In genomic region chr16:30445408-30446202, GRCh38 we compare ENCODE assay signal across 1 cellular context.
TF ChIP-seq lines count a peak whose summit lies in the region.

Gene SEPHS2 (minus strand): TSS chr16:30445874. CDS start chr16:30445727, 147 bp downstream.

TF ChIP-seq in K562, 482 proteins besides CTCF, POLR2A, EP300 and RAD21 (continued from another document and continues in another):
- TF ChIP-seq CHAMP1 (IDR thresholded peaks at IDR 0.05) (no peak), FOXO4 (CRISPR knock-in tag; IDR thresholded peaks at IDR 0.05) (no peak), ZFP91 (CRISPR knock-in tag; IDR thresholded peaks at IDR 0.05) (peak; percentile 70; the same call in 1 of the 2 replicates), GTF2A2 (tag; IDR thresholded peaks at IDR 0.05) (peak; percentile 95), POLR3G (IDR thresholded peaks at IDR 0.05; ENCODE audit: extremely low read depth, insufficient read length, insufficient replicate concordance) (no peak), KLF10 (CRISPR knock-in tag; IDR thresholded peaks at IDR 0.05) (no peak), ATF3 (IDR thresholded peaks at IDR 0.05) (peak; percentile 74), ATF3 (CRISPR knock-in tag; conservative IDR thresholded peaks at IDR 0.05) (peak; percentile 46; the same call in 1 of the 2 replicates), EHMT2 (IDR thresholded peaks at IDR 0.05) (0 out of 2 replicates have a peak, but pooled peaks have one; percentile 56), LEF1 (IDR thresholded peaks at IDR 0.05) (peak; percentile 70; the same call in 1 of the 2 replicates), FOXK1 (CRISPR knock-in tag; IDR thresholded peaks at IDR 0.05; ENCODE audit: borderline replicate concordance) (peak; percentile 91; the same call in 1 of the 2 replicates), NFIC (IDR thresholded peaks at IDR 0.05) (no peak), NR4A1 (CRISPR knock-in tag; IDR thresholded peaks at IDR 0.05) (no peak), NR4A1 (tag; IDR thresholded peaks at IDR 0.05) (peak; percentile 62; the same call in 1 of the 2 replicates), CBX5 (IDR thresholded peaks at IDR 0.05; ENCODE audit: borderline replicate concordance, low read depth) (no peak), RBM22 (IDR thresholded peaks at IDR 0.05; ENCODE audit: low read depth, low read length, poor library complexity, severe bottlenecking) (peak; percentile 94), HNRNPH1 (optimal IDR thresholded peaks at IDR 0.05; ENCODE audit: low read depth, low read length) (no peak), EP400 (IDR thresholded peaks at IDR 0.05) (peak; percentile 94), ZKSCAN3 (CRISPR knock-in tag; IDR thresholded peaks at IDR 0.05) (no peak), E2F5 (CRISPR knock-in tag; IDR thresholded peaks at IDR 0.05) (no peak), DMBX1 (CRISPR knock-in tag; IDR thresholded peaks at IDR 0.05; ENCODE audit: borderline replicate concordance) (peak; percentile 66; the same call in 1 of the 2 replicates), CAMTA2 (CRISPR knock-in tag; conservative IDR thresholded peaks at IDR 0.05) (no peak), THAP12 (CRISPR knock-in tag; IDR thresholded peaks at IDR 0.05) (no peak; the same call in 1 of the 2 replicates), BRF1 (IDR thresholded peaks at IDR 0.05; ENCODE audit: borderline replicate concordance, extremely low read depth, insufficient read length) (no peak), ATF7 (IDR thresholded peaks at IDR 0.05) (peak; percentile 80), KLF16 (IDR thresholded peaks at IDR 0.05) (no peak), LARP7 (IDR thresholded peaks at IDR 0.05) (no peak), HLTF (IDR thresholded peaks at IDR 0.05) (no peak), HDAC6 (IDR thresholded peaks at IDR 0.05; ENCODE audit: low read depth, low read length) (no peak), TBP (optimal IDR thresholded peaks at IDR 0.05; ENCODE audit: low read depth, low read length) (peak; percentile 99), ARID2 (IDR thresholded peaks at IDR 0.05) (no peak), TGIF2 (CRISPR knock-in tag; IDR thresholded peaks at IDR 0.05) (peak; percentile 77), SMAD1 (IDR thresholded peaks at IDR 0.05; ENCODE audit: low read depth, low read length, partially characterized antibody) (peak; percentile 85), FOS (IDR thresholded peaks at IDR 0.05; ENCODE audit: extremely low read depth, insufficient read length) (peak; percentile 90), ZNF239 (CRISPR knock-in tag; IDR thresholded peaks at IDR 0.05) (no peak), THAP7 (CRISPR knock-in tag; IDR thresholded peaks at IDR 0.05) (no peak), ATF1 (CRISPR knock-in tag; IDR thresholded peaks at IDR 0.05) (no peak), ATF1 (tag; IDR thresholded peaks at IDR 0.05) (peak; percentile 80), CBFB (CRISPR knock-in tag; IDR thresholded peaks at IDR 0.05) (no peak), MECOM (CRISPR knock-in tag; IDR thresholded peaks at IDR 0.05) (peak; percentile 60; the same call in 1 of the 2 replicates), HDAC3 (IDR thresholded peaks at IDR 0.05; ENCODE audit: borderline replicate concordance, partially characterized antibody) (peak; percentile 20), ZBTB8A (IDR thresholded peaks at IDR 0.05; ENCODE audit: partially characterized antibody) (no peak), BDP1 (IDR thresholded peaks at IDR 0.05; ENCODE audit: insufficient read depth, insufficient read length) (no peak), HSF4 (CRISPR knock-in tag; IDR thresholded peaks at IDR 0.05; ENCODE audit: borderline replicate concordance) (no peak), ZNF274 (IDR thresholded peaks at IDR 0.05; ENCODE audit: borderline replicate concordance, low read depth, low read length) (peak; percentile 52; the same call in 1 of the 2 replicates), FUS (optimal IDR thresholded peaks at IDR 0.05; ENCODE audit: low read depth, low read length) (peak; percentile 68), TCF15 (CRISPR knock-in tag; IDR thresholded peaks at IDR 0.05) (0 out of 2 replicates have a peak, but pooled peaks have one; percentile 7), RBFOX2 (IDR thresholded peaks at IDR 0.05; ENCODE audit: low read depth, low read length) (peak; percentile 100)
- TF ChIP-seq, protein P1, sequence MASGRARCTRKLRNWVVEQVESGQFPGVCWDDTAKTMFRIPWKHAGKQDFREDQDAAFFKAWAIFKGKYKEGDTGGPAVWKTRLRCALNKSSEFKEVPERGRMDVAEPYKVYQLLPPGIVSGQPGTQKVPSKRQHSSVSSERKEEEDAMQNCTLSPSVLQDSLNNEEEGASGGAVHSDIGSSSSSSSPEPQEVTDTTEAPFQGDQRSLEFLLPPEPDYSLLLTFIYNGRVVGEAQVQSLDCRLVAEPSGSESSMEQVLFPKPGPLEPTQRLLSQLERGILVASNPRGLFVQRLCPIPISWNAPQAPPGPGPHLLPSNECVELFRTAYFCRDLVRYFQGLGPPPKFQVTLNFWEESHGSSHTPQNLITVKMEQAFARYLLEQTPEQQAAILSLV (tag; IDR thresholded peaks at IDR 0.05) = 0 out of 2 replicates have a peak, but pooled peaks have one; percentile 48
- TF ChIP-seq, protein P2, sequence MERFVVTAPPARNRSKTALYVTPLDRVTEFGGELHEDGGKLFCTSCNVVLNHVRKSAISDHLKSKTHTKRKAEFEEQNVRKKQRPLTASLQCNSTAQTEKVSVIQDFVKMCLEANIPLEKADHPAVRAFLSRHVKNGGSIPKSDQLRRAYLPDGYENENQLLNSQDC (CRISPR knock-in tag; IDR thresholded peaks at IDR 0.05) = no peak
- TF ChIP-seq, protein P3, sequence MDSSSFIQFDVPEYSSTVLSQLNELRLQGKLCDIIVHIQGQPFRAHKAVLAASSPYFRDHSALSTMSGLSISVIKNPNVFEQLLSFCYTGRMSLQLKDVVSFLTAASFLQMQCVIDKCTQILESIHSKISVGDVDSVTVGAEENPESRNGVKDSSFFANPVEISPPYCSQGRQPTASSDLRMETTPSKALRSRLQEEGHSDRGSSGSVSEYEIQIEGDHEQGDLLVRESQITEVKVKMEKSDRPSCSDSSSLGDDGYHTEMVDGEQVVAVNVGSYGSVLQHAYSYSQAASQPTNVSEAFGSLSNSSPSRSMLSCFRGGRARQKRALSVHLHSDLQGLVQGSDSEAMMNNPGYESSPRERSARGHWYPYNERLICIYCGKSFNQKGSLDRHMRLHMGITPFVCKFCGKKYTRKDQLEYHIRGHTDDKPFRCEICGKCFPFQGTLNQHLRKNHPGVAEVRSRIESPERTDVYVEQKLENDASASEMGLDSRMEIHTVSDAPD (CRISPR knock-in tag; IDR thresholded peaks at IDR 0.05) = no peak
- TF ChIP-seq, protein P4, sequence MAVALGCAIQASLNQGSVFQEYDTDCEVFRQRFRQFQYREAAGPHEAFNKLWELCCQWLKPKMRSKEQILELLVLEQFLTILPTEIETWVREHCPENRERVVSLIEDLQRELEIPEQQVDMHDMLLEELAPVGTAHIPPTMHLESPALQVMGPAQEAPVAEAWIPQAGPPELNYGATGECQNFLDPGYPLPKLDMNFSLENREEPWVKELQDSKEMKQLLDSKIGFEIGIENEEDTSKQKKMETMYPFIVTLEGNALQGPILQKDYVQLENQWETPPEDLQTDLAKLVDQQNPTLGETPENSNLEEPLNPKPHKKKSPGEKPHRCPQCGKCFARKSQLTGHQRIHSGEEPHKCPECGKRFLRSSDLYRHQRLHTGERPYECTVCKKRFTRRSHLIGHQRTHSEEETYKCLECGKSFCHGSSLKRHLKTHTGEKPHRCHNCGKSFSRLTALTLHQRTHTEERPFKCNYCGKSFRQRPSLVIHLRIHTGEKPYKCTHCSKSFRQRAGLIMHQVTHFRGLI (CRISPR knock-in tag; IDR thresholded peaks at IDR 0.05) = no peak
- TF ChIP-seq, protein P5, sequence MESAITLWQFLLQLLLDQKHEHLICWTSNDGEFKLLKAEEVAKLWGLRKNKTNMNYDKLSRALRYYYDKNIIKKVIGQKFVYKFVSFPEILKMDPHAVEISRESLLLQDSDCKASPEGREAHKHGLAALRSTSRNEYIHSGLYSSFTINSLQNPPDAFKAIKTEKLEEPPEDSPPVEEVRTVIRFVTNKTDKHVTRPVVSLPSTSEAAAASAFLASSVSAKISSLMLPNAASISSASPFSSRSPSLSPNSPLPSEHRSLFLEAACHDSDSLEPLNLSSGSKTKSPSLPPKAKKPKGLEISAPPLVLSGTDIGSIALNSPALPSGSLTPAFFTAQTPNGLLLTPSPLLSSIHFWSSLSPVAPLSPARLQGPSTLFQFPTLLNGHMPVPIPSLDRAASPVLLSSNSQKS (CRISPR knock-in tag; IDR thresholded peaks at IDR 0.05) = no peak
